Comparison of ENCODE assay signal across 8 cellular contexts in genomic region chr2:43222472-43223146, GRCh38. TPM values are rescaled to one million over a fixed set of nuclear protein-coding genes. Genes with fewer than 3 reads are reported as not detected.
DNase-seq lines count a peak whose midpoint lies in the region; FAIRE-seq and TF ChIP-seq lines count a peak whose summit lies in the region.

No MANE protein-coding gene starts in this region.

- H2BK15ac ChIP-seq in mesenchymal stem cell (ENCODE audit: low read depth, poor library complexity, severe bottlenecking): no peak overlapping the region

- no peak overlapping the region for H4K91ac ChIP-seq in mesenchymal stem cell (ENCODE audit: low read length)

- H3K79me2 ChIP-seq in ACC112 (ENCODE audit: control insufficient read depth, insufficient read depth, low read length, unreplicated experiment): peaks cover 57% of the 10 kb centered on the region

- no peak overlapping the region for H2BK12ac ChIP-seq in mesenchymal stem cell (ENCODE audit: low read length in 2 of 2)

- peaks cover 31% of the 10 kb centered on the region for H3K4me1 ChIP-seq in ACC112 (ENCODE audit: control insufficient read depth, insufficient read depth, low read length, unreplicated experiment)
- peaks cover 24% of the 10 kb centered on the region for H3K4me1 ChIP-seq in mesenchymal stem cell (ENCODE audit: control insufficient read depth, insufficient read depth, low read depth, low read length)

- peaks cover 26% of the 10 kb centered on the region for H3K36me3 ChIP-seq in ACC112 (ENCODE audit: insufficient read depth, low read length)
- peaks cover 45% of the 10 kb centered on the region for H3K36me3 ChIP-seq in KOPT-K1 (ENCODE audit: insufficient read depth, low read length)
- H3K36me3 ChIP-seq in bronchial epithelial cell (ENCODE audit: control insufficient read depth, insufficient read depth, low read length): peaks cover 6% of the 10 kb centered on the region
- peaks cover 16 to 23% of the 10 kb centered on the region in 2 experiments for H3K36me3 ChIP-seq in mesenchymal stem cell (ENCODE audit: control insufficient read depth in 1 of 2, insufficient read depth in 2 of 2, low read depth in 1 of 2, low read length in 2 of 2)

- H2AK5ac ChIP-seq in mesenchymal stem cell (ENCODE audit: low read length, severe bottlenecking): no peak overlapping the region

- H3K79me1 ChIP-seq in mesenchymal stem cell (replicated peaks; ENCODE audit: low read length, poor library complexity, severe bottlenecking): peaks cover 3% of the 10 kb centered on the region

- H4K8ac ChIP-seq in mesenchymal stem cell (ENCODE audit: low read length): no peak overlapping the region

- H3K9me3 ChIP-seq in KOPT-K1 (ENCODE audit: insufficient read depth, low read length, poor library complexity, severe bottlenecking) (no peaks in the 10 kb centered on the region), mesenchymal stem cell (ENCODE audit: control insufficient read depth, low read length) (no peaks in the 10 kb centered on the region)

- H3K14ac ChIP-seq in mesenchymal stem cell (ENCODE audit: low read length in 2 of 2): no peak overlapping the region

- H3K4ac ChIP-seq in mesenchymal stem cell (ENCODE audit: low read depth in 1 of 2, low read length in 2 of 2): peak overlapping the region in 1 of 2 experiments; percentile 28

- H3K9ac ChIP-seq in mesenchymal stem cell (ENCODE audit: low read length): peak overlapping the region; percentile 100

- H3K23ac ChIP-seq in mesenchymal stem cell (ENCODE audit: low read length in 2 of 2): no peak overlapping the region

- 0% methylated on average over 3 of the region's 6 CpGs for WGBS in mesenchymal stem cell

- H2AFZ ChIP-seq in ACC112 (ENCODE audit: low read length, unreplicated experiment) (no peak overlapping the region), mesenchymal stem cell (ENCODE audit: low read depth, low read length) (no peak overlapping the region)

- H3K27ac ChIP-seq in ACC112 (ENCODE audit: low read depth, low read length): peak overlapping the region; percentile 89
- H3K27ac ChIP-seq in KOPT-K1 (ENCODE audit: low read depth, low read length, poor library complexity, severe bottlenecking): peak overlapping the region; percentile 99
- peak overlapping the region; percentile 100 for H3K27ac ChIP-seq in mesenchymal stem cell (ENCODE audit: low read length, poor library complexity, severe bottlenecking)

- no peak for FAIRE-seq in bronchial epithelial cell (lab: Jason Lieb, UNC)

- H3K27me3 ChIP-seq in ACC112 (ENCODE audit: insufficient read depth, low read length) (no peaks in the 10 kb centered on the region), bronchial epithelial cell (ENCODE audit: control insufficient read depth, insufficient read depth, low read length) (no peaks in the 10 kb centered on the region), mesenchymal stem cell (ENCODE audit: control insufficient read depth in 1 of 2, insufficient read depth in 1 of 2, low read length in 2 of 2) (no peaks in the 10 kb centered on the region)

- peak overlapping the region; percentile 82 for H3K4me2 ChIP-seq in mesenchymal stem cell (ENCODE audit: low read length, poor library complexity, severe bottlenecking)

- H2BK120ac ChIP-seq in mesenchymal stem cell (ENCODE audit: low read depth, low read length): no peak overlapping the region

- H3K18ac ChIP-seq in mesenchymal stem cell (ENCODE audit: low read depth in 1 of 2, low read length in 2 of 2): peak overlapping the region in 1 of 2 experiments; percentile 42

- H3K4me3 ChIP-seq in ACC112 (ENCODE audit: low read depth, low read length) (peak overlapping the region; percentile 83), bronchial epithelial cell (ENCODE audit: low read depth, low read length) (peak overlapping the region; percentile 92), mesenchymal stem cell (ENCODE audit: insufficient read depth in 1 of 2, low read depth in 1 of 2, low read length in 2 of 2) (peak overlapping the region in 1 of 2 experiments; percentile 85)

- no peak overlapping the region for H2BK5ac ChIP-seq in mesenchymal stem cell (ENCODE audit: low read depth, low read length, poor library complexity, severe bottlenecking)

- DNase-seq in bronchial epithelial cell (ENCODE audit: low read depth): peak; percentile 59
- peak; percentile 56 for DNase-seq in mesenchymal stem cell
- DNase-seq in NCI-H748 (lab: John Stamatoyannopoulos, UW; ENCODE audit: unreplicated experiment): no peak
- DNase-seq in stimulated activated CD8-positive, alpha-beta memory T cell treated with anti-CD3 and anti-CD28 coated beads, Interleukin-4, amount 100 ng/mL, for 48 hours: no peak
- DNase-seq in nucleus accumbens (lab: John Stamatoyannopoulos, UW): no peak
- no peak for DNase-seq in stimulated activated CD4-positive, alpha-beta T cell treated with anti-CD3 and anti-CD28 coated beads, Interleukin-2, amount 100 ng/mL, for 48 hours

- no peak for TF ChIP-seq CTCF in bronchial epithelial cell (IDR thresholded peaks at IDR 0.05; ENCODE audit: insufficient read depth, low read length, severe bottlenecking)

RNA-seq across cellular contexts. Expression of gene ZFP36L2, which starts 3.8 kb away (rescaled TPM):
- total RNA-seq in bronchial epithelial cell: 4.4 and 8.2 TPM in 2 replicates
- 88.2 TPM for polyA plus RNA-seq in mesenchymal stem cell (2013, experiment 1 of 2)
- polyA plus RNA-seq in mesenchymal stem cell (2013, experiment 2 of 2): 85.9 TPM

Comparison
In these comparisons a context has a peak if more than half of its experiments do, and no peak if none do; other contexts are left out.
1. DNase-seq: peak in bronchial epithelial cell (single experiment) and mesenchymal stem cell (single experiment); none in NCI-H748 (single experiment), stimulated activated CD8-positive, alpha-beta memory T cell treated with anti-CD3 and anti-CD28 coated beads, Interleukin-4, amount 100 ng/mL, for 48 hours (single experiment), nucleus accumbens (0 of 56) and stimulated activated CD4-positive, alpha-beta T cell treated with anti-CD3 and anti-CD28 coated beads, Interleukin-2, amount 100 ng/mL, for 48 hours (0 of 2).
2. Peak in every context shown above with its lines, with median percentiles within 50 percentile points of each other: H3K27ac ChIP-seq.